ENCODE assay signal across 21 cellular contexts in genomic region chr5:172508471-172509404, GRCh38. TPM values are rescaled to one million over a fixed set of nuclear protein-coding genes. Genes with fewer than 3 reads are reported as not detected.
DNase-seq lines count a peak whose midpoint lies in the region; ATAC-seq and TF ChIP-seq lines count a peak whose summit lies in the region.
"Had no signal": no experiment of that assay in that cellular context is flagged by ENCODE, and none has a peak within 500 bp of the region (broad histone marks: within the 10 kb centered on the region; RNA-seq: fewer than 3 reads in every experiment).

No MANE protein-coding gene starts in this region.

- H3K9me3 ChIP-seq in right cardiac atrium (ENCODE audit: control insufficient read depth, low read length) = no peaks in the 10 kb centered on the region
- H3K9me3 ChIP-seq in gastroesophageal sphincter = peaks cover 0 to 25% (median 0%) of the 10 kb centered on the region in 3 donors

- peaks cover 44% of the 10 kb centered on the region for H3K27me3 Mint-ChIP-seq in progenitor cell of endocrine pancreas
- H3K27me3 Mint-ChIP-seq in activated T-cell treated with anti-CD3 and anti-CD28 coated beads, Interleukin-2, amount 50 U/mL, for 24 hours = peaks cover 53% of the 10 kb centered on the region

- no peak for TF ChIP-seq CTCF in gastroesophageal sphincter (IDR thresholded peaks at IDR 0.05)
- TF ChIP-seq CTCF in progenitor cell of endocrine pancreas (IDR thresholded peaks at IDR 0.05; ENCODE audit: unreplicated experiment) = no peak

- no peak overlapping the region for H3K27ac Mint-ChIP-seq in progenitor cell of endocrine pancreas
- no peak overlapping the region for H3K27ac Mint-ChIP-seq in activated T-cell treated with anti-CD3 and anti-CD28 coated beads, Interleukin-2, amount 50 U/mL, for 24 hours
- H3K27ac Mint-ChIP-seq: activated T-helper 17 cell treated with anti-CD3 and anti-CD28 coated beads, Interleukin-2, amount 50 U/mL, for 72 hours; CD4-positive, alpha-beta T cell; T-helper 17 cell; WTC11 had no signal

- ATAC-seq in right cardiac atrium (no peak), left ventricle myocardium superior (no peak), gastroesophageal sphincter (no peak)
- ATAC-seq: activated T-helper 17 cell treated with anti-CD3 and anti-CD28 coated beads, Interleukin-2, amount 50 U/mL, for 72 hours; left lung; T-helper 17 cell had no signal

- H3K9me3 Mint-ChIP-seq in progenitor cell of endocrine pancreas (ENCODE audit: low read depth) = peaks cover 17% of the 10 kb centered on the region
- H3K9me3 Mint-ChIP-seq in activated T-cell treated with anti-CD3 and anti-CD28 coated beads, Interleukin-2, amount 50 U/mL, for 24 hours = peaks cover 21% of the 10 kb centered on the region

- H3K4me1 Mint-ChIP-seq in progenitor cell of endocrine pancreas (ENCODE audit: low read depth) = peaks cover 14% of the 10 kb centered on the region
- no peaks in the 10 kb centered on the region for H3K4me1 Mint-ChIP-seq in activated T-cell treated with anti-CD3 and anti-CD28 coated beads, Interleukin-2, amount 50 U/mL, for 24 hours (ENCODE audit: low read depth)
- H3K4me1 Mint-ChIP-seq: activated T-helper 17 cell treated with anti-CD3 and anti-CD28 coated beads, Interleukin-2, amount 50 U/mL, for 72 hours; T-helper 17 cell had no signal

- intact Hi-C loops in right cardiac atrium (cut with DNase I) = no loop called here
- intact Hi-C loops in left ventricle myocardium superior (cut with micrococcal nuclease) = no loop called here

- peaks cover 3% of the 10 kb centered on the region for H3K4me1 ChIP-seq in right cardiac atrium (ENCODE audit: control insufficient read depth, insufficient read depth, low read length)
- H3K4me1 ChIP-seq in gastroesophageal sphincter = peaks cover 0 to 16% (median 4%) of the 10 kb centered on the region in 3 donors
- H3K4me1 ChIP-seq: breast epithelium, SJSA1 had no signal

- no peaks in the 10 kb centered on the region for H3K36me3 ChIP-seq in gastroesophageal sphincter
- H3K36me3 ChIP-seq: breast epithelium, left lung, SJSA1 had no signal

- no peak for TF ChIP-seq POLR2A in gastroesophageal sphincter (IDR thresholded peaks at IDR 0.05)

- H3K36me3 Mint-ChIP-seq in progenitor cell of endocrine pancreas (ENCODE audit: insufficient read depth) = no peaks in the 10 kb centered on the region
- H3K36me3 Mint-ChIP-seq in activated T-cell treated with anti-CD3 and anti-CD28 coated beads, Interleukin-2, amount 50 U/mL, for 24 hours (ENCODE audit: low read depth) = no peaks in the 10 kb centered on the region

- H3K4me3 ChIP-seq in right cardiac atrium (ENCODE audit: low read length) = no peak overlapping the region
- H3K4me3 ChIP-seq in gastroesophageal sphincter = no peak overlapping the region
- H3K4me3 ChIP-seq: breast epithelium, left lung, SJSA1, skin epidermis had no signal

- H3K27ac ChIP-seq in right cardiac atrium (ENCODE audit: low read length) (peak overlapping the region; percentile 36), gastroesophageal sphincter (peak overlapping the region in 3 of 4 donors; percentile 34 to 47 (median 35))
- H3K27ac ChIP-seq: left lung, SJSA1 had no signal

- no peak overlapping the region for H3K4me3 Mint-ChIP-seq in progenitor cell of endocrine pancreas (ENCODE audit: low read depth)
- H3K4me3 Mint-ChIP-seq in activated T-cell treated with anti-CD3 and anti-CD28 coated beads, Interleukin-2, amount 50 U/mL, for 24 hours = no peak overlapping the region
- H3K4me3 Mint-ChIP-seq: activated T-helper 17 cell treated with anti-CD3 and anti-CD28 coated beads, Interleukin-2, amount 50 U/mL, for 72 hours; CD4-positive, alpha-beta T cell; T-helper 17 cell; WTC11 had no signal

- DNase-seq in right cardiac atrium (no peak), left ventricle myocardium superior (no peak), progenitor cell of endocrine pancreas (ENCODE audit: low spot score, unreplicated experiment) (peak; percentile 5), SIG-M5 treated with dmso at 0.1 percent for 504 hours (lab: John Stamatoyannopoulos, UW; ENCODE audit: unreplicated experiment) (no peak), T-helper 2 cell (no peak)
- DNase-seq in activated T-cell treated with anti-CD3 and anti-CD28 coated beads, Interleukin-2, amount 50 U/mL, for 24 hours = no peak
- DNase-seq in activated naive CD4-positive, alpha-beta T cell treated with anti-CD3 and anti-CD28 coated beads, Interleukin-2, amount 50 U/mL, for 16 hours = no peak
- DNase-seq: CD4-positive, alpha-beta T cell; erythroblast; NCI-H1694; NCI-H2227 treated with DMSO at 0.1 percent for 48 hours; NCI-H774; stimulated activated CD4-positive, alpha-beta T cell treated with anti-CD3 and anti-CD28 coated beads, Interleukin-4, amount 100 ng/mL, for 24 hours; T-helper 17 cell had no signal

- 70% methylated on average over 12 of the region's 12 CpGs for WGBS in right cardiac atrium
- WGBS in gastroesophageal sphincter (ENCODE audit: low coverage in 1 of 2), 2 donors = 70 to 84% methylated on average over 2 to 6 of the region's 12 CpGs

- no peak for TF ChIP-seq EP300 in gastroesophageal sphincter (IDR thresholded peaks at IDR 0.05)

- H3K27me3 ChIP-seq in right cardiac atrium (ENCODE audit: control insufficient read depth, insufficient read depth) = no peaks in the 10 kb centered on the region
- H3K27me3 ChIP-seq in gastroesophageal sphincter = no peaks in the 10 kb centered on the region
- H3K27me3 ChIP-seq: breast epithelium had no signal

RNA-seq across cellular contexts. Expression of gene SH3PXD2B, which starts 54.4 kb away (rescaled TPM):
- total RNA-seq in right cardiac atrium = 10 to 100 TPM in 1 of 4 donors, 1 to 10 TPM in 3; 5.1 to 18.0 (median 9.1) TPM
- polyA plus RNA-seq in right cardiac atrium = 2.2 TPM
- total RNA-seq in left ventricle myocardium superior = 5.0 TPM
- 10 to 100 TPM; 40.2 to 80.9 (median 56.0) TPM for total RNA-seq in gastroesophageal sphincter
- total RNA-seq in progenitor cell of endocrine pancreas = 72.4 and 79.8 TPM in 2 replicates
